ENCODE assay signal across 33 cellular contexts in the genomic region with DNA sequence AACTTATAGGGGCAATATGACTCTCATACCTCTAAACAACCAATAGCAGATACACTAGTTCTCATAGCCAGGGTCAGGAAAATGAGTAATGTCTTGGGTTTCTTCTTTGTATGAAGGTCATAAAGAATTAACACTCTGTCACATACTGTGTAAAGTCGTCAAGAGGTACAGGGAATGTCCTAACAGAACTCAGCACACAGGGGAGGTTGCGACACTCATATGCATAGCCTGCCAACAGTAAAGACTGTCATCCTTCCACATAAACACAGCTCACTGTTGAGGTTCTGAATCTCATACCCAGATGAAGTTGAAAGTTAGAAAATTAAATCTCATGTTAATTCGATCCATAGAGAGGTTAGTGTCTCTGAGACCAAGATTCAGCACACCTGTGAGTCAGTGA. TPM values are rescaled to one million over a fixed set of nuclear protein-coding genes. Genes with fewer than 3 reads are reported as not detected.
DNase-seq lines count a peak whose midpoint lies in the region; ATAC-seq and TF ChIP-seq lines count a peak whose summit lies in the region.
"Had no signal": no experiment of that assay in that cellular context is flagged by ENCODE, and none has a peak within 500 bp of the region (broad histone marks: within the 10 kb centered on the region; RNA-seq: fewer than 3 reads in every experiment).

No MANE protein-coding gene starts in this region.

- POLR2A ChIA-PET in PC-9 (lab: Charles Lee; ENCODE audit: unreplicated experiment), result no interaction called here

- intact Hi-C loops in PC-9 (cut with micrococcal nuclease; ENCODE audit: unreplicated experiment), result no loop called here
- intact Hi-C loops in left lung (cut with DNase I), result no loop called here

- no TSS peak for BruUV-seq in PC-9 (replicated peaks; lab: Mats Ljungman, UMichigan)

- H3F3A ChIP-seq in PC-9 (ENCODE audit: insufficient read depth, low read depth), result peaks cover 40% of the 10 kb centered on the region

- H3K4me1 ChIP-seq in PC-9 (replicated peaks; ENCODE audit: insufficient read depth), result peaks cover 34% of the 10 kb centered on the region
- H3K4me1 ChIP-seq in left lung, result peaks cover 0 to 5% of the 10 kb centered on the region in 2 donors
- H3K4me1 ChIP-seq: gastrocnemius medialis, Peyer's patch, prostate gland, sigmoid colon, uterus had no signal

- H3K4me3 ChIP-seq in AG10803 (ENCODE audit: low read length) (no peak overlapping the region), PC-9 (no peak overlapping the region), epithelial cell of esophagus (ENCODE audit: low read length) (no peak overlapping the region), left lung (no peak overlapping the region)
- H3K4me3 ChIP-seq: adrenal gland; BLaER1 treated with 17β-estradiol and CSF1 and Interleukin-3, amounts not matched to agents 10 nM and 100 nM; gastrocnemius medialis; Peyer's patch; prostate gland; sigmoid colon; uterus had no signal

- peak; percentile 17 for DNase-seq in AG10803 (ENCODE audit: low read depth)
- DNase-seq in PC-9, result no peak
- peak; percentile 59 for DNase-seq in epithelial cell of esophagus (ENCODE audit: low read depth)
- no peak for DNase-seq in left lung
- no peak for DNase-seq in C1 segment of cervical spinal cord (lab: John Stamatoyannopoulos, UW)
- DNase-seq in activated naive CD4-positive, alpha-beta T cell (lab: John Stamatoyannopoulos, UW), result no peak
- no peak for DNase-seq in 8988T
- DNase-seq: ACHN; activated CD4-positive, alpha-beta T cell treated with anti-CD3 and anti-CD28 coated beads for 48 hours; activated T-cell treated with anti-CD3 and anti-CD28 coated beads, Interleukin-2, amount 50 U/mL, for 1 hour; adrenal gland; brain microvascular endothelial cell; COR-L47; DMS53; effector CD4-positive, alpha-beta T cell; gastrocnemius medialis; Kasumi-1; left cardiac atrium; mesendoderm; NCI-H1048; NCI-H1694 treated with DMSO at 0.1 percent for 48 hours; NCI-H526; NK-92 treated with Interleukin-12 subunit alpha and Interleukin-12 subunit beta, amount 100 ng/mL, for 24 hours; Peyer's patch; SIG-M5; sigmoid colon; stimulated activated CD4-positive, alpha-beta T cell treated with anti-CD3 and anti-CD28 coated beads, Interleukin-15, amount 100 ng/mL, for 24 hours; T-helper 9 cell; uterus; WERI-Rb-1 had no signal

- no peaks in the 10 kb centered on the region for H3K79me2 ChIP-seq in PC-9 (ENCODE audit: low read depth)

- ATAC-seq in left lung (peak; percentile 24), HG03571 (IDR thresholded peaks at IDR 0.05; ENCODE audit: unreplicated experiment) (no peak)
- ATAC-seq: left cardiac atrium had no signal

- no peaks in the 10 kb centered on the region for H4K20me1 ChIP-seq in PC-9 (ENCODE audit: insufficient read depth)

- H3K36me3 ChIP-seq in PC-9 (ENCODE audit: low read depth) (peaks cover 78% of the 10 kb centered on the region), left lung (peaks cover 0 to 86% of the 10 kb centered on the region in 2 donors)
- H3K36me3 ChIP-seq: uterus had no signal

- CTCF ChIA-PET in PC-9 (lab: Charles Lee), result no interaction called here

- no peak overlapping the region for H3K4me2 ChIP-seq in PC-9
- H3K4me2 ChIP-seq: BLaER1 treated with 17β-estradiol and CSF1 and Interleukin-3, amounts not matched to agents 10 nM and 100 nM had no signal

- TF ChIP-seq CTCF in AG10803 (conservative IDR thresholded peaks at IDR 0.05; ENCODE audit: low read length), result no peak
- no peak for TF ChIP-seq CTCF in PC-9 (conservative IDR thresholded peaks at IDR 0.05)
- TF ChIP-seq CTCF in epithelial cell of esophagus (IDR thresholded peaks at IDR 0.05; ENCODE audit: insufficient read depth, low read depth, low read length, missing control alignments), result no peak
- TF ChIP-seq CTCF in left lung (IDR thresholded peaks at IDR 0.05), result no peak

- H3K9me3 ChIP-seq in PC-9 (ENCODE audit: insufficient read depth, low read depth), result peaks cover 34% of the 10 kb centered on the region
- no peaks in the 10 kb centered on the region for H3K9me3 ChIP-seq in left lung
- H3K9me3 ChIP-seq: adrenal gland; BLaER1 treated with 17β-estradiol and CSF1 and Interleukin-3, amounts not matched to agents 10 nM and 100 nM; gastrocnemius medialis; Peyer's patch; prostate gland; sigmoid colon; uterus had no signal

- H3K27ac ChIP-seq in PC-9 (peak overlapping the region; percentile 73; the same call in 1 of the 2 replicates), left lung (no peak overlapping the region)
- H3K27ac ChIP-seq: adrenal gland; BLaER1 treated with 17β-estradiol and CSF1 and Interleukin-3, amounts not matched to agents 10 nM and 100 nM; brain microvascular endothelial cell; gastrocnemius medialis; prostate gland; sigmoid colon; uterus; WERI-Rb-1 had no signal

- H3K9me2 ChIP-seq in PC-9 (ENCODE audit: insufficient read depth), result no peaks in the 10 kb centered on the region

- H2AFZ ChIP-seq in PC-9, result no peak overlapping the region

- H3K27me3 ChIP-seq in PC-9 (ENCODE audit: insufficient read depth, low read depth) (no peaks in the 10 kb centered on the region), left lung (no peaks in the 10 kb centered on the region)
- H3K27me3 ChIP-seq: adrenal gland; BLaER1 treated with 17β-estradiol and CSF1 and Interleukin-3, amounts not matched to agents 10 nM and 100 nM; brain microvascular endothelial cell; gastrocnemius medialis; Peyer's patch; sigmoid colon; uterus had no signal

RNA-seq across cellular contexts. Expression of a gene that starts 34.2 kb away (rescaled TPM):
- total RNA-seq in PC-9 (2021) (11.6 and 12.5 TPM in 2 replicates), left lung (10 to 100 TPM; 14.7 to 21.3 TPM)

Comparison
In these comparisons a context has a peak if more than half of its experiments do, and no peak if none do; other contexts are left out.
1. DNase-seq: peak in AG10803 (single experiment) and epithelial cell of esophagus (single experiment); none in PC-9 (0 of 2), left lung (0 of 2), C1 segment of cervical spinal cord (0 of 14), activated naive CD4-positive, alpha-beta T cell (0 of 4) and 8988T (single experiment).